29 cellular contexts compared by ENCODE assay signal in the genomic region with DNA sequence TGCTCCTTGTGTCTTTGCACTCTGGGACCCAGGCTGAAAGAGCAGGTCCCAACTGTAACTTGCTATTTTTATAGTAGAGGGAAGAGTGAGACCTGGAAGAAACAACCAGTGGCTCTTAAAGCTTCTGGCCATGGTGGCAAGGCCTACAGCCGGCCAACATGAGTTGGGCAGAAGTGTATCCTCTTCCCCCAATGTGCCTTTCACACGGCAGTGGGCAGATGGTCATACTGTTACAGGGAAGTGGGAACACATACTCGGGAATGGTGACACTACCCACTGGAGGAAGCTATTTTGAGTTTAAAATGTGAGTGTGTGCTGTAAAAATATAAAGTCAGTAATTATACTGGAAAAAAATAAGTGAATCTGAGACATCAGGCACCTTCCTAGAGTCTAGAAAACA.
"Had no signal": no experiment of that assay in that cellular context is flagged by ENCODE, and none has a peak within 500 bp of the region (broad histone marks: within the 10 kb centered on the region; RNA-seq: fewer than 3 reads in every experiment).

No MANE protein-coding gene starts in this region.

- H3K4me1 ChIP-seq: body of pancreas, right atrium auricular region had no signal

- H3K36me3 ChIP-seq: right atrium auricular region, suprapubic skin had no signal

- H3K27me3 ChIP-seq: body of pancreas, esophagus squamous epithelium, heart right ventricle, right atrium auricular region, stomach, suprapubic skin, tibial nerve had no signal

- H3K27me3 Mint-ChIP-seq: activated CD4-positive, alpha-beta memory T cell treated with anti-CD3 and anti-CD28 coated beads for 36 hours; activated naive CD4-positive, alpha-beta T cell treated with anti-CD3 and anti-CD28 coated beads, Interleukin-2, amount 50 U/mL, for 24 hours; naive B cell; stimulated activated naive B cell treated with anti-CD40 and anti-IgM and Interleukin-4, amounts not matched to agents 10 μg/mL and 1 μg/mL and 100 μg/mL, for 72 hours; T-cell had no signal

- ATAC-seq: activated CD4-positive, CD25-positive, alpha-beta regulatory T cell treated with anti-CD3 and anti-CD28 coated beads, Interleukin-2, amount 50 U/mL, for 24 hours; activated T-cell treated with anti-CD3 and anti-CD28 coated beads, Interleukin-2, amount 50 U/mL, for 4 hours; body of pancreas; heart right ventricle; left ventricle myocardium superior; stimulated activated naive B cell treated with anti-CD40 and anti-IgM and Interleukin-4, amounts not matched to agents 10 μg/mL and 1 μg/mL and 100 μg/mL, for 72 hours; T-cell had no signal

- H3K4me3 Mint-ChIP-seq: activated CD4-positive, alpha-beta memory T cell treated with anti-CD3 and anti-CD28 coated beads for 36 hours; activated CD4-positive, alpha-beta T cell treated with anti-CD3 and anti-CD28 coated beads, Interleukin-2, amount 10 ng/mL, durations not matched to agents 24 days and 14 days; activated naive CD4-positive, alpha-beta T cell treated with anti-CD3 and anti-CD28 coated beads, Interleukin-2, amount 50 U/mL, for 24 hours; activated T-cell treated with anti-CD3 and anti-CD28 coated beads, Interleukin-2, amount 50 U/mL, for 4 hours; mesothelial cell of epicardium; naive B cell; neural crest cell; stimulated activated naive B cell treated with anti-CD40 and anti-IgM and Interleukin-4, amounts not matched to agents 10 μg/mL and 1 μg/mL and 100 μg/mL, for 72 hours; T-cell; T-helper 2 cell treated with Interferon-gamma antibody and Interleukin-4, amounts not matched to agents 5 μg/mL and 100 μg/mL, for 36 hours had no signal

- H3K4me3 ChIP-seq: body of pancreas, esophagus squamous epithelium, heart right ventricle, right atrium auricular region, stomach, suprapubic skin, tibial nerve had no signal

- DNase-seq: activated CD4-positive, alpha-beta memory T cell treated with anti-CD3 and anti-CD28 coated beads for 36 hours; activated CD4-positive, alpha-beta T cell treated with anti-CD3 and anti-CD28 coated beads, Interleukin-2, amount 10 ng/mL, durations not matched to agents 24 days and 14 days; activated T-cell treated with anti-CD3 and anti-CD28 coated beads, Interleukin-2, amount 50 U/mL, for 4 hours; aorta; body of pancreas; cerebellar nuclear complex; cortex of kidney; effector CD4-positive, alpha-beta T cell; esophagus squamous epithelium; foreskin melanocyte; heart right ventricle; left ventricle myocardium superior; naive B cell; stimulated activated CD4-positive, alpha-beta T cell treated with anti-CD3 and anti-CD28 coated beads, Interleukin-15, amount 100 ng/mL, for 24 hours; stimulated activated CD4-positive, alpha-beta T cell treated with anti-CD3 and anti-CD28 coated beads, Interleukin-2, amount 100 ng/mL, for 24 hours; stimulated activated naive B cell treated with anti-CD40 and anti-IgM and Interleukin-4, amounts not matched to agents 10 μg/mL and 1 μg/mL and 100 μg/mL, for 72 hours; stomach; T-cell; WERI-Rb-1 had no signal

- H3K27ac Mint-ChIP-seq: activated CD4-positive, alpha-beta memory T cell treated with anti-CD3 and anti-CD28 coated beads for 36 hours; activated CD4-positive, alpha-beta T cell treated with anti-CD3 and anti-CD28 coated beads, Interleukin-2, amount 10 ng/mL, durations not matched to agents 24 days and 14 days; activated naive CD4-positive, alpha-beta T cell treated with anti-CD3 and anti-CD28 coated beads, Interleukin-2, amount 50 U/mL, for 24 hours; activated T-helper 2 cell treated with anti-CD3 and anti-CD28 coated beads, Interferon-gamma antibody, Interleukin-2, Interleukin-4, amounts not matched to agents 10 μg/mL and 5 μg/mL and 100 μg/mL, durations not matched to agents 14 hours and 24 hours and 36 hours; mesothelial cell of epicardium; stimulated activated naive B cell treated with anti-CD40 and anti-IgM and Interleukin-4, amounts not matched to agents 10 μg/mL and 1 μg/mL and 100 μg/mL, for 72 hours; T-cell; T-helper 2 cell treated with Interferon-gamma antibody and Interleukin-4, amounts not matched to agents 5 μg/mL and 100 μg/mL, for 36 hours had no signal

- H3K4me1 Mint-ChIP-seq: stimulated activated naive B cell treated with anti-CD40 and anti-IgM and Interleukin-4, amounts not matched to agents 10 μg/mL and 1 μg/mL and 100 μg/mL, for 72 hours had no signal

- H3K36me3 Mint-ChIP-seq: activated CD4-positive, alpha-beta memory T cell treated with anti-CD3 and anti-CD28 coated beads for 36 hours; activated naive CD4-positive, alpha-beta T cell treated with anti-CD3 and anti-CD28 coated beads, Interleukin-2, amount 50 U/mL, for 24 hours; naive B cell; stimulated activated naive B cell treated with anti-CD40 and anti-IgM and Interleukin-4, amounts not matched to agents 10 μg/mL and 1 μg/mL and 100 μg/mL, for 72 hours had no signal

- H3K9me3 ChIP-seq: body of pancreas, esophagus squamous epithelium, heart right ventricle, right atrium auricular region, stomach, suprapubic skin, tibial nerve had no signal

- H3K27ac ChIP-seq: body of pancreas, epithelial cell of prostate, esophagus squamous epithelium, heart right ventricle, right atrium auricular region, stomach, suprapubic skin, WERI-Rb-1 had no signal

- H3K9me3 Mint-ChIP-seq: activated CD4-positive, alpha-beta memory T cell treated with anti-CD3 and anti-CD28 coated beads for 36 hours; activated CD4-positive, alpha-beta T cell treated with anti-CD3 and anti-CD28 coated beads, Interleukin-2, amount 10 ng/mL, durations not matched to agents 24 days and 14 days; activated naive CD4-positive, alpha-beta T cell treated with anti-CD3 and anti-CD28 coated beads, Interleukin-2, amount 50 U/mL, for 24 hours; activated T-cell treated with anti-CD3 and anti-CD28 coated beads, Interleukin-2, amount 50 U/mL, for 4 hours; activated T-helper 2 cell treated with anti-CD3 and anti-CD28 coated beads, Interferon-gamma antibody, Interleukin-2, Interleukin-4, amounts not matched to agents 10 μg/mL and 5 μg/mL and 100 μg/mL, durations not matched to agents 14 hours and 24 hours and 36 hours; mesothelial cell of epicardium; naive B cell; neural crest cell; stimulated activated naive B cell treated with anti-CD40 and anti-IgM and Interleukin-4, amounts not matched to agents 10 μg/mL and 1 μg/mL and 100 μg/mL, for 72 hours; T-cell; T-helper 2 cell treated with Interferon-gamma antibody and Interleukin-4, amounts not matched to agents 5 μg/mL and 100 μg/mL, for 36 hours had no signal
